In the genomic region with DNA sequence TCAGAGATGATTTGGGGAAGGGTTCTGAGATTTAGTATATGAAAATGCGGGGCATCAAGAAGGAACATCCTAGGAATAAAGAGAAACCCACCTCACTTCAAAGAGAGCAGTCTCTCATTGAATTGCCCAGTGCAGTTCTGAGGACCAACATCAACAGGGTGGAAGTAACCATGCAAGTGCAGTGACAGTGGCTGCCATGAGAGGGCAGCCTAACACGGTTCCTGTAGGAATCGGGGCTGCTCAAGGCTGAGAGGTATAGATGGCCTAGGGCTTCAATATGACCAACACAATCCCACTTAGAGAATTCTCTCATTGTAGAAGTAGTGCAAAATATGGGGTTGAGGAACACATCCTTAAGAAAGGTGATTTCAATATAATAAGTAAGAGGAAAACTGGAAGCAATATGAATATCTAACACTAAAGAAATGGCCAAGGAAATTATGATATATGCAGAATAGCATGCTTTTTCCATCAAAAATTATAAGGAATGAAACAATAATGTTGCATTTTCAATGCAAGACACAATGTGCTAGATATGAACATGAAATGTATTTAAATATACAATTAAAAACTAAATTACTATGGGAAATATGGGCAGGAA, we compare ENCODE assay signal across 1 cellular context.
TF ChIP-seq lines count a peak whose summit lies in the region.

No MANE protein-coding gene starts in this region.

TF ChIP-seq in GM23338, 12 proteins besides CTCF, POLR2A, EP300 and RAD21 (continued from another document):
- TF ChIP-seq, protein P1, sequence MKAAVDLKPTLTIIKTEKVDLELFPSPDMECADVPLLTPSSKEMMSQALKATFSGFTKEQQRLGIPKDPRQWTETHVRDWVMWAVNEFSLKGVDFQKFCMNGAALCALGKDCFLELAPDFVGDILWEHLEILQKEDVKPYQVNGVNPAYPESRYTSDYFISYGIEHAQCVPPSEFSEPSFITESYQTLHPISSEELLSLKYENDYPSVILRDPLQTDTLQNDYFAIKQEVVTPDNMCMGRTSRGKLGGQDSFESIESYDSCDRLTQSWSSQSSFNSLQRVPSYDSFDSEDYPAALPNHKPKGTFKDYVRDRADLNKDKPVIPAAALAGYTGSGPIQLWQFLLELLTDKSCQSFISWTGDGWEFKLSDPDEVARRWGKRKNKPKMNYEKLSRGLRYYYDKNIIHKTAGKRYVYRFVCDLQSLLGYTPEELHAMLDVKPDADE (IDR thresholded peaks at IDR 0.05): no peak
- no peak for TF ChIP-seq NANOG (IDR thresholded peaks at IDR 0.05; ENCODE audit: borderline replicate concordance)
- no peak for TF ChIP-seq STAT1 (IDR thresholded peaks at IDR 0.05; ENCODE audit: unreplicated experiment)
- TF ChIP-seq CREB1 (CRISPR knock-in tag; IDR thresholded peaks at IDR 0.05; ENCODE audit: low read depth): no peak
- no peak for TF ChIP-seq POLR2AphosphoS5 (IDR thresholded peaks at IDR 0.05; ENCODE audit: low read depth)
- no peak for TF ChIP-seq ZNF331 (CRISPR knock-in tag; IDR thresholded peaks at IDR 0.05; ENCODE audit: low read depth)
- TF ChIP-seq, protein P2, sequence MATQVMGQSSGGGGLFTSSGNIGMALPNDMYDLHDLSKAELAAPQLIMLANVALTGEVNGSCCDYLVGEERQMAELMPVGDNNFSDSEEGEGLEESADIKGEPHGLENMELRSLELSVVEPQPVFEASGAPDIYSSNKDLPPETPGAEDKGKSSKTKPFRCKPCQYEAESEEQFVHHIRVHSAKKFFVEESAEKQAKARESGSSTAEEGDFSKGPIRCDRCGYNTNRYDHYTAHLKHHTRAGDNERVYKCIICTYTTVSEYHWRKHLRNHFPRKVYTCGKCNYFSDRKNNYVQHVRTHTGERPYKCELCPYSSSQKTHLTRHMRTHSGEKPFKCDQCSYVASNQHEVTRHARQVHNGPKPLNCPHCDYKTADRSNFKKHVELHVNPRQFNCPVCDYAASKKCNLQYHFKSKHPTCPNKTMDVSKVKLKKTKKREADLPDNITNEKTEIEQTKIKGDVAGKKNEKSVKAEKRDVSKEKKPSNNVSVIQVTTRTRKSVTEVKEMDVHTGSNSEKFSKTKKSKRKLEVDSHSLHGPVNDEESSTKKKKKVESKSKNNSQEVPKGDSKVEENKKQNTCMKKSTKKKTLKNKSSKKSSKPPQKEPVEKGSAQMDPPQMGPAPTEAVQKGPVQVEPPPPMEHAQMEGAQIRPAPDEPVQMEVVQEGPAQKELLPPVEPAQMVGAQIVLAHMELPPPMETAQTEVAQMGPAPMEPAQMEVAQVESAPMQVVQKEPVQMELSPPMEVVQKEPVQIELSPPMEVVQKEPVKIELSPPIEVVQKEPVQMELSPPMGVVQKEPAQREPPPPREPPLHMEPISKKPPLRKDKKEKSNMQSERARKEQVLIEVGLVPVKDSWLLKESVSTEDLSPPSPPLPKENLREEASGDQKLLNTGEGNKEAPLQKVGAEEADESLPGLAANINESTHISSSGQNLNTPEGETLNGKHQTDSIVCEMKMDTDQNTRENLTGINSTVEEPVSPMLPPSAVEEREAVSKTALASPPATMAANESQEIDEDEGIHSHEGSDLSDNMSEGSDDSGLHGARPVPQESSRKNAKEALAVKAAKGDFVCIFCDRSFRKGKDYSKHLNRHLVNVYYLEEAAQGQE (IDR thresholded peaks at IDR 0.05; ENCODE audit: unreplicated experiment): no peak
- TF ChIP-seq JUNB (IDR thresholded peaks at IDR 0.05; ENCODE audit: unreplicated experiment): no peak
